ENCODE assay signal across 8 cellular contexts in the genomic region with DNA sequence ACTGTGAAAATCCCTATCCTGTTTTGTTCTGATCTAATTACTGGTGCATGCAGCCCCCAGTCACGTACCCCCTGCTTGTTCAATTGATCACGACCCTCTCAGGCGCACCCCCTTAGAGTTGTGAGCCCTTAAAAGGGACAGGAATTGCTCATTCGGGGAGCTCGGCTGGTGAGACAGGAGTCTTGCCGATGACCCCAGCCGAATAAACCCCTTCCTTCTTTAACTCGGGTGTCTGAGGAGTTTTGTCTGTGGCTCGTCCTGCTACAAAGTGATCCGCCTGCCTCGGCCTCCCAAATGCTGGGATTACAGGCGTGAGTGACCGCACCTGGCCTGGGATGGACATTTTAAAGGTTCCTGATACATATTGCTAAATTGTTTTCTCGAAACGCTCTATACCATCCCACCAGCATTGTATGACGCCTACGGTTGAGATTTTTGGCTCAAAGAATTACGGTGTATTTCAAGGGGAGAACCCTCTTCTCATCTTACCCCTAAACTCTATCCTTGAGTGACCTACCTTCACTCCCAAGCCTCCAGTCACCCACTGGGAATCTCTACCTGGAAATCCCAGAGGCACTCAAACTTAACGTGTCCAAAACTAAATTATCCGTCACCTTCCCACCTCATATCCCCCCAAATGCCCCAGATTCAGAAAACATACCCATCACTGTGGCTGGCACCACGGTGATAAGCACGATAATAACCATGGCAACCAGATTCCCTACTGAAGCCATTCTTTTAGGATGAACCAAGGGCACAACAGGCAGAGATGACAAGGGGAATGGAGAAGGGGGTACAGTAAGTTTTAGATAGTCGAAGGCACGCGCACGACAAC. TPM values are rescaled to one million over a fixed set of nuclear protein-coding genes. Genes with fewer than 3 reads are reported as not detected.
DNase-seq lines count a peak whose midpoint lies in the region; ATAC-seq and TF ChIP-seq lines count a peak whose summit lies in the region.

No MANE protein-coding gene starts in this region.

- TF ChIP-seq CTCF in RWPE2 (IDR thresholded peaks at IDR 0.05; ENCODE audit: poor library complexity, severe bottlenecking) (no peak), fibroblast of mammary gland (conservative IDR thresholded peaks at IDR 0.05; ENCODE audit: control insufficient read depth, insufficient read depth, low read depth, low read length) (no peak), gastrocnemius medialis (IDR thresholded peaks at IDR 0.05 in 4 of 5, conservative IDR thresholded peaks at IDR 0.05 in 1 of 5) (no peak)

- no peaks in the 10 kb centered on the region for H3K4me1 ChIP-seq in RWPE2 (ENCODE audit: insufficient read depth, poor library complexity, severe bottlenecking)
- peaks cover 11 to 12% of the 10 kb centered on the region in 2 donors for H3K4me1 ChIP-seq in gastrocnemius medialis

- no peaks in the 10 kb centered on the region for H3K27me3 ChIP-seq in RWPE2 (ENCODE audit: insufficient read depth, poor library complexity, severe bottlenecking)
- H3K27me3 ChIP-seq in gastrocnemius medialis, result no peaks in the 10 kb centered on the region

- ATAC-seq in Right ventricle myocardium superior (ENCODE audit: poor library complexity) (peak; percentile 1), left ventricle myocardium superior (no peak), RWPE2 (ENCODE audit: low read depth) (peak; percentile 28; the same call in 2 of the 3 replicates), gastrocnemius medialis (peak; percentile 9 to 11), esophagus mucosa (no peak)

- H3K36me3 ChIP-seq in RWPE2 (ENCODE audit: low read depth) (peaks cover 15% of the 10 kb centered on the region), gastrocnemius medialis (no peaks in the 10 kb centered on the region)

- H3K9me3 ChIP-seq in RWPE2 (ENCODE audit: severe bottlenecking), result no peaks in the 10 kb centered on the region
- H3K9me3 ChIP-seq in gastrocnemius medialis, result no peaks in the 10 kb centered on the region

- intact Hi-C loops in Right ventricle myocardium superior (cut with DNase I) (no loop called here), left ventricle myocardium superior (cut with micrococcal nuclease) (no loop called here), gastrocnemius medialis (cut with DNase I; ENCODE audit: low total_unique reads) (loop anchor here (5.0 kb wide), 1 partner anchor 71 kb away; a partner anchor contains a TSS)

- peak overlapping the region; percentile 68 for H3K4me3 ChIP-seq in RWPE2 (ENCODE audit: severe bottlenecking)
- H3K4me3 ChIP-seq in fibroblast of mammary gland (ENCODE audit: control insufficient read depth, low read depth, low read length), result peak overlapping the region; percentile 60
- H3K4me3 ChIP-seq in gastrocnemius medialis, result peak overlapping the region; percentile 75 to 89 (median 78)

- H3K27ac ChIP-seq in RWPE2 (ENCODE audit: poor library complexity, severe bottlenecking) (peak overlapping the region; percentile 58), gastrocnemius medialis (peak overlapping the region; percentile 87 to 97 (median 93))

- no peak for TF ChIP-seq POLR2A in gastrocnemius medialis (IDR thresholded peaks at IDR 0.05)

- in situ Hi-C loops in gastrocnemius medialis (cut with MboI; ENCODE audit: low sequenced_read_pairs in 4 of 4), result no loop called here

- DNase-seq in Right ventricle myocardium superior (no peak), left ventricle myocardium superior (no peak), RWPE2 (ENCODE audit: low spot score) (no peak), fibroblast of mammary gland (ENCODE audit: low read depth) (no peak), gastrocnemius medialis (no peak), mucosa of gallbladder (ENCODE audit: low spot score) (no peak), activated gamma-delta T cell (lab: John Stamatoyannopoulos, UW) (no peak)

RNA-seq across cellular contexts. Expression of a gene that starts 0.8 kb away (rescaled TPM):
- total RNA-seq in Right ventricle myocardium superior, result 4.9 TPM
- total RNA-seq in left ventricle myocardium superior, result 3.5 TPM
- 1 to 10 TPM; 2.9 to 9.2 (median 6.9) TPM for total RNA-seq in gastrocnemius medialis
- 11.2 TPM for total RNA-seq in esophagus mucosa
- 8.7 TPM for total RNA-seq in mucosa of gallbladder

RNA-seq across cellular contexts. Expression of a gene that starts 53.7 kb away (rescaled TPM):
- total RNA-seq in Right ventricle myocardium superior (14.0 TPM), left ventricle myocardium superior (13.0 TPM), gastrocnemius medialis (10 to 100 TPM in 1 of 4 donors, 1 to 10 TPM in 3; 5.0 to 11.6 (median 5.6) TPM), esophagus mucosa (0.92 TPM), mucosa of gallbladder (21.5 TPM)

Comparison
In these comparisons a context has a peak if more than half of its experiments do, and no peak if none do; other contexts are left out.
1. ATAC-seq: peak in Right ventricle myocardium superior (single experiment), RWPE2 (single experiment) and gastrocnemius medialis (2 of 2); none in left ventricle myocardium superior (single experiment) and esophagus mucosa (single experiment).
2. Peak in every context shown above with its lines, with median percentiles within 50 percentile points of each other: H3K4me3 ChIP-seq.